14 cellular contexts compared by ENCODE assay signal in the genomic region with DNA sequence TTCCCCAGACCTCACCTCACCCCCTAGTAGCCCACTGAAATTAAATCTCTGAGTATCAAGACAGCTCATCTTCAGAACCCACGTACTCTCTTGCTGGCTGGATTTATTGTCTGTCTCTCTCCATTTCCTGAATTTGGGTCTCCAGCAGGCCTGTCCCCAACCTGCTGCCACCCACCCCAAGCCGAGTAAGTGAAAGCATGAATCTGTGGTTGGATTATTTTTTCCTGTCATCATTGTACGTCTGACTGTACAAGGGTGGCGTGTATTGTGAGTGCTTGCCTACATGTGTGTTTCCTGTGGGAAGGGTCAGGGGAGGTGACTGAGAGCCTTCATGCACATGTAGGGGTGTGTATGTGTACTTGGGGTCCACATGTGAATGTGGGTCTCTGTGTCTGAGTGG. TPM values are rescaled to one million over a fixed set of nuclear protein-coding genes. Genes with fewer than 3 reads are reported as not detected.
A peak's percentile ranks its signal among the peaks of the same experiment; 100 is the strongest.
DNase-seq lines count a peak whose midpoint lies in the region; ATAC-seq and TF ChIP-seq lines count a peak whose summit lies in the region.
"Had no signal": no experiment of that assay in that cellular context is flagged by ENCODE, and none has a peak within 500 bp of the region (broad histone marks: within the 10 kb centered on the region; RNA-seq: fewer than 3 reads in every experiment).

No MANE protein-coding gene starts in this region.

- H3K9me3 ChIP-seq in OCI-LY7 (ENCODE audit: low read length): no peaks in the 10 kb centered on the region
- H3K9me3 ChIP-seq in naive thymus-derived CD4-positive, alpha-beta T cell (ENCODE audit: control insufficient read depth in 2 of 3, low read length in 3 of 3): no peaks in the 10 kb centered on the region
- H3K9me3 ChIP-seq in BE2C: no peaks in the 10 kb centered on the region
- no peaks in the 10 kb centered on the region for H3K9me3 ChIP-seq in mammary epithelial cell (replicated peaks; ENCODE audit: insufficient read depth, low read length)
- H3K9me3 ChIP-seq: SJSA1, tibial nerve had no signal

- in situ Hi-C loops in mammary epithelial cell (cut with MboI; ENCODE audit: low sequenced_read_pairs in 2 of 2): loop anchor here in 1 of 2 donors (5.0 kb wide), 1 partner anchor 296 kb away; no protein-coding TSS in a partner anchor

- H3K27me3 ChIP-seq in naive thymus-derived CD4-positive, alpha-beta T cell (ENCODE audit: control insufficient read depth in 2 of 2, insufficient read depth in 2 of 2, low read length in 2 of 2): no peaks in the 10 kb centered on the region
- H3K27me3 ChIP-seq in BE2C (no peaks in the 10 kb centered on the region), mammary epithelial cell (ENCODE audit: insufficient read depth, low read length) (no peaks in the 10 kb centered on the region)
- H3K27me3 ChIP-seq: SJSA1, tibial nerve had no signal

- ATAC-seq in activated T-helper 17 cell treated with anti-CD3 and anti-CD28 coated beads, Interleukin-2, amount 50 U/mL, for 72 hours (replicated peaks): peak; percentile 92
- ATAC-seq in naive thymus-derived CD4-positive, alpha-beta T cell: peak; percentile 83
- no peak for ATAC-seq in GM18505 (IDR thresholded peaks at IDR 0.05; ENCODE audit: unreplicated experiment)

- no peak for TF ChIP-seq CTCF in OCI-LY7 (conservative IDR thresholded peaks at IDR 0.05; ENCODE audit: low read length)
- no peak for TF ChIP-seq CTCF in BE2C (IDR thresholded peaks at IDR 0.05; ENCODE audit: low read depth, low read length)
- no peak for TF ChIP-seq CTCF in mammary epithelial cell (conservative IDR thresholded peaks at IDR 0.05 in 1 of 2, IDR thresholded peaks at IDR 0.05 in 1 of 2; ENCODE audit: extremely low read depth in 1 of 2, insufficient read depth in 1 of 2, low read depth in 1 of 2, low read length in 2 of 2)

- WGBS in mammary epithelial cell (ENCODE audit: low coverage, missing lambda C conversion rate): 64% methylated on average over 4 of the region's 4 CpGs

- H3K4me2 ChIP-seq in OCI-LY7 (ENCODE audit: low read length) (peak overlapping the region; percentile 43), mammary epithelial cell (ENCODE audit: insufficient read depth, low read depth, low read length) (no peak overlapping the region)

- H3K79me2 ChIP-seq in OCI-LY7 (ENCODE audit: insufficient read depth, low read depth, low read length): no peaks in the 10 kb centered on the region
- H3K79me2 ChIP-seq in mammary epithelial cell (ENCODE audit: insufficient read depth, low read length): no peaks in the 10 kb centered on the region

- H3K4me3 Mint-ChIP-seq in activated T-helper 17 cell treated with anti-CD3 and anti-CD28 coated beads, Interleukin-2, amount 50 U/mL, for 72 hours: peak overlapping the region; percentile 49
- peak overlapping the region; percentile 34 to 79 (median 65) for H3K4me3 Mint-ChIP-seq in naive thymus-derived CD4-positive, alpha-beta T cell

- no peaks in the 10 kb centered on the region for H3K36me3 ChIP-seq in OCI-LY7 (ENCODE audit: insufficient read depth, low read length)
- H3K36me3 ChIP-seq in naive thymus-derived CD4-positive, alpha-beta T cell (ENCODE audit: control insufficient read depth in 2 of 3, insufficient read depth in 3 of 3, low read length in 3 of 3): no peaks in the 10 kb centered on the region
- H3K36me3 ChIP-seq in BE2C: no peaks in the 10 kb centered on the region
- H3K36me3 ChIP-seq in mammary epithelial cell (ENCODE audit: insufficient read depth, low read length): no peaks in the 10 kb centered on the region
- H3K36me3 ChIP-seq: SJSA1, tibial nerve had no signal

- peak overlapping the region; percentile 55 for H3K27ac Mint-ChIP-seq in activated T-helper 17 cell treated with anti-CD3 and anti-CD28 coated beads, Interleukin-2, amount 50 U/mL, for 72 hours
- H3K27ac Mint-ChIP-seq in naive thymus-derived CD4-positive, alpha-beta T cell: peak overlapping the region; percentile 78 to 95 (median 90)

- no peaks in the 10 kb centered on the region for H4K20me1 ChIP-seq in OCI-LY7 (ENCODE audit: insufficient read depth, low read length)
- H4K20me1 ChIP-seq in mammary epithelial cell (ENCODE audit: insufficient read depth, low read length): no peaks in the 10 kb centered on the region

- H3K9me2 ChIP-seq in OCI-LY7 (ENCODE audit: insufficient read depth, low read length): no peaks in the 10 kb centered on the region

- H3K4me1 ChIP-seq in OCI-LY7 (ENCODE audit: insufficient read depth, low read length, poor library complexity, severe bottlenecking): peaks cover 25% of the 10 kb centered on the region
- H3K4me1 ChIP-seq in naive thymus-derived CD4-positive, alpha-beta T cell (ENCODE audit: control insufficient read depth in 2 of 2, insufficient read depth in 2 of 2, low read length in 2 of 2): peaks cover 14 to 28% of the 10 kb centered on the region in 2 donors
- H3K4me1 ChIP-seq in BE2C: no peaks in the 10 kb centered on the region
- peaks cover 4% of the 10 kb centered on the region for H3K4me1 ChIP-seq in mammary epithelial cell (ENCODE audit: insufficient read depth, low read length)

- H2AFZ ChIP-seq in OCI-LY7 (ENCODE audit: low read length) (peak overlapping the region; percentile 84), mammary epithelial cell (ENCODE audit: low read depth, low read length) (no peak overlapping the region)

- no peaks in the 10 kb centered on the region for H3K36me3 Mint-ChIP-seq in activated T-helper 17 cell treated with anti-CD3 and anti-CD28 coated beads, Interleukin-2, amount 50 U/mL, for 72 hours (ENCODE audit: low read depth)
- H3K36me3 Mint-ChIP-seq in naive thymus-derived CD4-positive, alpha-beta T cell: peaks cover 0 to 5% (median 0%) of the 10 kb centered on the region in 5 donors

- H3K27ac ChIP-seq in OCI-LY7 (ENCODE audit: low read depth, low read length, poor library complexity, severe bottlenecking) (peak overlapping the region; percentile 3), mammary epithelial cell (ENCODE audit: insufficient read depth, low read depth, low read length) (no peak overlapping the region)
- H3K27ac ChIP-seq in naive thymus-derived CD4-positive, alpha-beta T cell (ENCODE audit: low read depth, low read length): peak overlapping the region; percentile 33
- H3K27ac ChIP-seq: SJSA1, tibial nerve had no signal

- H3K27me3 Mint-ChIP-seq in activated T-helper 17 cell treated with anti-CD3 and anti-CD28 coated beads, Interleukin-2, amount 50 U/mL, for 72 hours: peaks cover 3% of the 10 kb centered on the region
- peaks cover 0 to 12% (median 0%) of the 10 kb centered on the region in 5 donors for H3K27me3 Mint-ChIP-seq in naive thymus-derived CD4-positive, alpha-beta T cell

- no peaks in the 10 kb centered on the region for H3K9me3 Mint-ChIP-seq in activated T-helper 17 cell treated with anti-CD3 and anti-CD28 coated beads, Interleukin-2, amount 50 U/mL, for 72 hours
- peaks cover 0 to 4% (median 0%) of the 10 kb centered on the region in 11 donors for H3K9me3 Mint-ChIP-seq in naive thymus-derived CD4-positive, alpha-beta T cell

- H3K9ac ChIP-seq in mammary epithelial cell (ENCODE audit: insufficient read depth, low read length): no peak overlapping the region

- CTCF ChIA-PET in OCI-LY7 (lab: Charles Lee; ENCODE audit: unreplicated experiment) (no interaction called here), mammary epithelial cell (lab: Charles Lee; ENCODE audit: low non-redundant PET) (no interaction called here)
- CTCF ChIA-PET in naive thymus-derived CD4-positive, alpha-beta T cell (lab: Charles Lee): interaction anchor here (0.6 to 1.2 kb wide), 6 partner anchors 8 to 954 kb away, joined by 3 to 5 read pairs (median 4); no protein-coding TSS in a partner anchor

- no peak for TF ChIP-seq POLR2A in GM18505 (IDR thresholded peaks at IDR 0.05; ENCODE audit: borderline replicate concordance, extremely low read depth, insufficient read depth, insufficient read length)

- dilution Hi-C loops in mammary epithelial cell (cut with HindIII; ENCODE audit: low sequenced_read_pairs): no loop called here

- intact Hi-C loops in OCI-LY7 (cut with micrococcal nuclease; ENCODE audit: unreplicated experiment) (no loop called here), mammary epithelial cell (cut with micrococcal nuclease) (no loop called here)
- intact Hi-C loops in naive thymus-derived CD4-positive, alpha-beta T cell (cut with micrococcal nuclease): no loop called here

- H3K4me1 Mint-ChIP-seq in activated T-helper 17 cell treated with anti-CD3 and anti-CD28 coated beads, Interleukin-2, amount 50 U/mL, for 72 hours: peaks cover 23% of the 10 kb centered on the region
- peaks cover 21 to 47% (median 37%) of the 10 kb centered on the region in 7 donors for H3K4me1 Mint-ChIP-seq in naive thymus-derived CD4-positive, alpha-beta T cell

- BruUV-seq in OCI-LY7 (replicated peaks; lab: Mats Ljungman, UMichigan) (no TSS peak), mammary epithelial cell (replicated peaks; lab: Mats Ljungman, UMichigan) (no TSS peak)

- peak; percentile 16 for DNase-seq in CD1c-positive myeloid dendritic cell (ENCODE audit: extremely low spot score)
- no peak for DNase-seq in OCI-LY7 (ENCODE audit: low spot score)
- DNase-seq in naive thymus-derived CD4-positive, alpha-beta T cell: peak in 8 of 9 donors; percentile 35 to 71 (median 59)
- no peak for DNase-seq in BE2C
- DNase-seq in COR-L47 (lab: John Stamatoyannopoulos, UW): no peak
- no peak for DNase-seq in mammary epithelial cell
- DNase-seq: NCI-H1092, NCI-H526 treated with DMSO at 0.1 percent for 48 hours had no signal

- POLR2A ChIA-PET in OCI-LY7 (lab: Charles Lee): interaction anchor here (0.6 kb wide), 2 partner anchors 31 to 107 kb away, joined by 3 to 4 read pairs; no protein-coding TSS in a partner anchor
- POLR2A ChIA-PET in naive thymus-derived CD4-positive, alpha-beta T cell (lab: Charles Lee): interaction anchor here (2.0 to 3.4 kb wide), 2 partner anchors 8 to 34 kb away, joined by 6 to 22 read pairs; a partner anchor contains a TSS

- H3K4me3 ChIP-seq in OCI-LY7 (ENCODE audit: low read depth, low read length, poor library complexity, severe bottlenecking): no peak overlapping the region
- no peak overlapping the region for H3K4me3 ChIP-seq in naive thymus-derived CD4-positive, alpha-beta T cell (ENCODE audit: low read length)
- no peak overlapping the region for H3K4me3 ChIP-seq in BE2C (ENCODE audit: low read depth, low read length)
- no peak overlapping the region for H3K4me3 ChIP-seq in mammary epithelial cell (replicated peaks in 1 of 3; ENCODE audit: insufficient read depth in 1 of 3, low read depth in 2 of 3, low read length in 3 of 3)
- H3K4me3 ChIP-seq: SJSA1, tibial nerve had no signal

RNA-seq across cellular contexts. Expression of a gene that starts 5.4 kb away (rescaled TPM):
- total RNA-seq in OCI-LY7 (2014; rRNA removed; shearing (Covaris generic)): not detected in 2 replicates
- total RNA-seq in OCI-LY7 (2022) (not detected in 2 replicates), mammary epithelial cell (not detected)
- total RNA-seq in activated T-helper 17 cell treated with anti-CD3 and anti-CD28 coated beads, Interleukin-2, amount 50 U/mL, for 72 hours: not detected
- total RNA-seq in naive thymus-derived CD4-positive, alpha-beta T cell: not detected
- polyA plus RNA-seq in naive thymus-derived CD4-positive, alpha-beta T cell: not detected
- not detected for polyA plus RNA-seq in BE2C (2012; ENCODE audit: insufficient read depth, insufficient read length, low read depth)
- not detected for polyA plus RNA-seq in mammary epithelial cell
- polyA minus RNA-seq in mammary epithelial cell: not detected
- total RNA-seq: epithelial cell of proximal tubule, SJSA1, tibial nerve had no signal
- polyA plus RNA-seq: AG04450 had no signal

RNA-seq across cellular contexts. Expression of a gene that starts 7.7 kb away (rescaled TPM):
- total RNA-seq in OCI-LY7 (2014; rRNA removed; shearing (Covaris generic)): 45.8 and 47.1 TPM in 2 replicates
- total RNA-seq in OCI-LY7 (2022) (23.4 and 28.7 TPM in 2 replicates), mammary epithelial cell (1 to 10 TPM; 2.0 to 7.9 TPM)
- total RNA-seq in activated T-helper 17 cell treated with anti-CD3 and anti-CD28 coated beads, Interleukin-2, amount 50 U/mL, for 72 hours: 100 to 1,000 TPM in 1 of 2 donors, 10 to 100 TPM in 1; 89.7 to 124 TPM
- 100 to 1,000 TPM in 1 of 5 experiments, 10 to 100 TPM in 4; 12.8 to 191 (median 46.8) TPM for total RNA-seq in naive thymus-derived CD4-positive, alpha-beta T cell
- polyA plus RNA-seq in naive thymus-derived CD4-positive, alpha-beta T cell: 10 to 100 TPM; 15.2 to 15.7 TPM
- 0.83 TPM for polyA plus RNA-seq in BE2C (2012; ENCODE audit: insufficient read depth, insufficient read length, low read depth)
- polyA plus RNA-seq in mammary epithelial cell: 3.5 TPM
- polyA minus RNA-seq in mammary epithelial cell: 1.4 TPM

RNA-seq across cellular contexts. Expression of a gene that starts 9.7 kb away (rescaled TPM):
- total RNA-seq in OCI-LY7 (2014; rRNA removed; shearing (Covaris generic)): not detected in 2 replicates
- not detected in 2 replicates for total RNA-seq in OCI-LY7 (2022)
- not detected for total RNA-seq in activated T-helper 17 cell treated with anti-CD3 and anti-CD28 coated beads, Interleukin-2, amount 50 U/mL, for 72 hours
- total RNA-seq in naive thymus-derived CD4-positive, alpha-beta T cell: not detected
- polyA plus RNA-seq in naive thymus-derived CD4-positive, alpha-beta T cell: not detected
- polyA plus RNA-seq in BE2C (2012; ENCODE audit: insufficient read depth, insufficient read length, low read depth): not detected
- not detected for total RNA-seq in mammary epithelial cell
- not detected for polyA plus RNA-seq in mammary epithelial cell
- polyA minus RNA-seq in mammary epithelial cell: not detected
- total RNA-seq: epithelial cell of proximal tubule, SJSA1, tibial nerve had no signal
- polyA plus RNA-seq: AG04450 had no signal

RNA-seq across cellular contexts. Expression of a gene that starts 12.5 kb away (rescaled TPM):
- total RNA-seq in OCI-LY7 (2014; rRNA removed; shearing (Covaris generic)): not detected in 2 replicates
- not detected in 2 replicates for total RNA-seq in OCI-LY7 (2022)
- total RNA-seq in activated T-helper 17 cell treated with anti-CD3 and anti-CD28 coated beads, Interleukin-2, amount 50 U/mL, for 72 hours: not detected
- not detected for total RNA-seq in naive thymus-derived CD4-positive, alpha-beta T cell
- not detected for polyA plus RNA-seq in naive thymus-derived CD4-positive, alpha-beta T cell
- not detected for polyA plus RNA-seq in BE2C (2012; ENCODE audit: insufficient read depth, insufficient read length, low read depth)
- total RNA-seq in mammary epithelial cell: not detected
- polyA plus RNA-seq in mammary epithelial cell: not detected
- not detected for polyA minus RNA-seq in mammary epithelial cell
- total RNA-seq: epithelial cell of proximal tubule, SJSA1, tibial nerve had no signal
- polyA plus RNA-seq: AG04450 had no signal

RNA-seq across cellular contexts. Expression of a gene that starts 17.4 kb away (rescaled TPM):
- total RNA-seq in OCI-LY7 (2014; rRNA removed; shearing (Covaris generic)): not detected in 2 replicates
- total RNA-seq in OCI-LY7 (2022): not detected in 2 replicates
- total RNA-seq in activated T-helper 17 cell treated with anti-CD3 and anti-CD28 coated beads, Interleukin-2, amount 50 U/mL, for 72 hours: not detected
- not detected for total RNA-seq in naive thymus-derived CD4-positive, alpha-beta T cell
- polyA plus RNA-seq in naive thymus-derived CD4-positive, alpha-beta T cell: not detected
- polyA plus RNA-seq in BE2C (2012; ENCODE audit: insufficient read depth, insufficient read length, low read depth): not detected
- not detected for total RNA-seq in mammary epithelial cell
- not detected for polyA plus RNA-seq in mammary epithelial cell
- polyA minus RNA-seq in mammary epithelial cell: not detected
- total RNA-seq: epithelial cell of proximal tubule, SJSA1, tibial nerve had no signal
- polyA plus RNA-seq: AG04450 had no signal

Comparison
In these comparisons a context has a peak if more than half of its experiments do, and no peak if none do; other contexts are left out.
1. DNase-seq: peak in CD1c-positive myeloid dendritic cell (single experiment) and naive thymus-derived CD4-positive, alpha-beta T cell (8 of 9); none in OCI-LY7 (single experiment), BE2C (single experiment), COR-L47 (single experiment) and mammary epithelial cell (single experiment).